22 cellular contexts compared by ENCODE assay signal in the genomic region with DNA sequence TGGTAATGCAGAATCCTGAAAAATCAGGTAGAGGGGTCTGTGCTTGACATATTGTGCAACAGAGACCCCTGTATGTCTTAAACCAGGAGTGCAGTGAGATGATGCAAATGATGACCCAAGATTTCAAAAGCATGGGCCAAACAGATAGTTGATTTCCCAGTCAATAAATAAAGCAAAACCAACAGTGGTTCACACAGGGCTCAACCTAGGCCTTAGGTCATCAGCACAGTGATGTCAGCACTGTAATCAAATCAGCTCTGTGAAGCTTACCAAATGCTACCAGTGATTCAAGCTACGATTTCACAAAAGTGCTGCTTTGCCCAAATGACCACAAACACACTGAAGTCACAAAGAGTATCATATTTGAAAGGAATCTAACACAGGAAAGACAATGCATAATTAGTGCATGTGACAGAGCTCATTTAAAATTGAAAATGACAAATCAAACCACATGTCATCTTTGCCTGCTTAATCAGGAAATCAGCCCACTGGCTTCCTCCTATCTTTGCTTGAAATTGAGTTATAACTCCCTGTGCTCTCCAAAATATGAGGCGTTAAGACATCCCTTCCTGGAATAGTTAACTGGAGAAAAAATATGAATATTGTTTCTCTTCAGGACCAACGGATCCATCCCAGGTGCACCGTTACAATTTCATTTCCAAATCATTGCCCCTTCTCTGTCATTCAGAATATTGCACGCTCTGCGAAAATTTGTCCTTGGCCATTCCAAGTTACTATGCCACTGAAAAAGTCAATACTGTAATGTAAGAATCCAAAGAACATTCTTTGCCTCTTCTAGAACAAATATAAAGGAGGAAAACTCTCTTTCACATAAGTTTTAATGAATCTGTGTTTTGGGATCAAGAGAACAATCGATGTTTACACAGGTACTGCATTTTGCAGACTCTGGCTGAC. TPM values are rescaled to one million over a fixed set of nuclear protein-coding genes. Genes with fewer than 3 reads are reported as not detected.
DNase-seq lines count a peak whose midpoint lies in the region; ATAC-seq and TF ChIP-seq lines count a peak whose summit lies in the region.
"Had no signal": no experiment of that assay in that cellular context is flagged by ENCODE, and none has a peak within 500 bp of the region (broad histone marks: within the 10 kb centered on the region; RNA-seq: fewer than 3 reads in every experiment).

No MANE protein-coding gene starts in this region.

- H3K36me3 ChIP-seq in CD8-positive, alpha-beta T cell (ENCODE audit: insufficient read depth, low read length) = no peaks in the 10 kb centered on the region
- H3K36me3 ChIP-seq in Loucy (ENCODE audit: insufficient read depth, low read length) (no peaks in the 10 kb centered on the region), GM23338 (ENCODE audit: insufficient read depth) (no peaks in the 10 kb centered on the region)
- H3K36me3 ChIP-seq: esophagus squamous epithelium, tibial artery had no signal

- H3K9ac ChIP-seq in Loucy (ENCODE audit: low read depth, low read length, poor library complexity, severe bottlenecking) = no peak overlapping the region

- peaks cover 9% of the 10 kb centered on the region for H3K4me1 Mint-ChIP-seq in CD8-positive, alpha-beta T cell (ENCODE audit: low read depth)
- H3K4me1 Mint-ChIP-seq in central memory CD8-positive, alpha-beta T cell = no peaks in the 10 kb centered on the region
- H3K4me1 Mint-ChIP-seq in natural killer cell (peaks cover 22 to 23% of the 10 kb centered on the region in 2 donors), GM23338 (no peaks in the 10 kb centered on the region)

- intact Hi-C loops in CD8-positive, alpha-beta T cell (cut with DNase I, micrococcal nuclease) = no loop called here
- intact Hi-C loops in natural killer cell (cut with micrococcal nuclease) = loop anchor here (1.0 to 5.0 kb wide), 4 partner anchors 53 to 379 kb away; partner anchors contain the start of gene TPST1

- no peak for DNase-seq in CD8-positive, alpha-beta T cell
- DNase-seq in central memory CD8-positive, alpha-beta T cell (ENCODE audit: low spot score in 2 of 2) = no peak
- DNase-seq in natural killer cell (peak; percentile 28), NCI-H226 (no peak), GM23338 (ENCODE audit: low spot score) (no peak)
- no peak for DNase-seq in activated effector memory CD4-positive, alpha-beta T cell treated with Interleukin-2 at 50 U/mL for 16 hours
- DNase-seq: activated CD4-positive, CD25-positive, alpha-beta regulatory T cell; activated effector memory CD4-positive, alpha-beta T cell treated with anti-CD3 and anti-CD28 coated beads, Interleukin-2, amount 50 U/mL, for 16 hours; anterior cingulate cortex; effector CD4-positive, alpha-beta T cell; esophagus squamous epithelium; GOT3; left ventricle myocardium superior; NCI-H1417 treated with DMSO at 0.1 percent for 48 hours; NCI-H2171; NCI-H69; nucleus accumbens; PC-3; right cardiac atrium; tibial artery had no signal

- POLR2A ChIA-PET in CD8-positive, alpha-beta T cell (lab: Charles Lee) = no interaction called here

- H3K27ac ChIP-seq in CD8-positive, alpha-beta T cell (ENCODE audit: low read depth, low read length) = no peak overlapping the region
- no peak overlapping the region for H3K27ac ChIP-seq in GM23338 (ENCODE audit: low read depth)
- H3K27ac ChIP-seq: C4-2B, esophagus squamous epithelium, tibial artery had no signal

- no peaks in the 10 kb centered on the region for H3K9me3 Mint-ChIP-seq in CD8-positive, alpha-beta T cell
- no peaks in the 10 kb centered on the region for H3K9me3 Mint-ChIP-seq in central memory CD8-positive, alpha-beta T cell
- H3K9me3 Mint-ChIP-seq in natural killer cell (no peaks in the 10 kb centered on the region), GM23338 (no peaks in the 10 kb centered on the region)

- no peaks in the 10 kb centered on the region for H3K4me1 ChIP-seq in CD8-positive, alpha-beta T cell (ENCODE audit: insufficient read depth, low read length)
- H3K4me1 ChIP-seq in Loucy (ENCODE audit: insufficient read depth, low read length, poor library complexity, severe bottlenecking) (peaks cover 3% of the 10 kb centered on the region), GM23338 (ENCODE audit: insufficient read depth) (no peaks in the 10 kb centered on the region)
- H3K4me1 ChIP-seq: esophagus squamous epithelium, tibial artery had no signal

- H3K27me3 Mint-ChIP-seq in CD8-positive, alpha-beta T cell (ENCODE audit: low read depth) = no peaks in the 10 kb centered on the region
- H3K27me3 Mint-ChIP-seq in central memory CD8-positive, alpha-beta T cell = no peaks in the 10 kb centered on the region
- H3K27me3 Mint-ChIP-seq in natural killer cell (ENCODE audit: low read depth in 2 of 2) (no peaks in the 10 kb centered on the region), GM23338 (ENCODE audit: insufficient read depth, low read depth, poor library complexity) (peaks cover 2% of the 10 kb centered on the region)

- no peak overlapping the region for H3K4me3 Mint-ChIP-seq in CD8-positive, alpha-beta T cell
- H3K4me3 Mint-ChIP-seq in central memory CD8-positive, alpha-beta T cell = no peak overlapping the region
- H3K4me3 Mint-ChIP-seq in natural killer cell (peak overlapping the region; percentile 66), GM23338 (no peak overlapping the region)

- no peak overlapping the region for H3K27ac Mint-ChIP-seq in CD8-positive, alpha-beta T cell
- peak overlapping the region; percentile 80 for H3K27ac Mint-ChIP-seq in central memory CD8-positive, alpha-beta T cell (ENCODE audit: low read depth)
- H3K27ac Mint-ChIP-seq in natural killer cell = peak overlapping the region; percentile 82 to 96
- no peak overlapping the region for H3K27ac Mint-ChIP-seq in GM23338

- ATAC-seq in CD8-positive, alpha-beta T cell = peak; percentile 63
- peak; percentile 88 for ATAC-seq in central memory CD8-positive, alpha-beta T cell (replicated peaks; ENCODE audit: extremely low read depth, poor library complexity, severe bottlenecking)
- ATAC-seq in natural killer cell (peak; percentile 91 to 96 (median 93)), GM23338 (no peak)
- ATAC-seq: left ventricle myocardium superior, PC-3, right cardiac atrium had no signal

- TF ChIP-seq CTCF in CD8-positive, alpha-beta T cell (IDR thresholded peaks at IDR 0.05) = no peak
- TF ChIP-seq CTCF in Loucy (conservative IDR thresholded peaks at IDR 0.05; ENCODE audit: low read length) (no peak), natural killer cell (IDR thresholded peaks at IDR 0.05) (no peak), GM23338 (conservative IDR thresholded peaks at IDR 0.05; ENCODE audit: low read depth in 2 of 2) (no peak)

- H3K4me3 ChIP-seq in CD8-positive, alpha-beta T cell (ENCODE audit: low read depth, low read length) = no peak overlapping the region
- no peak overlapping the region for H3K4me3 ChIP-seq in Loucy (ENCODE audit: low read length, poor library complexity, severe bottlenecking)
- H3K4me3 ChIP-seq in GM23338 = no peak overlapping the region
- H3K4me3 ChIP-seq: esophagus squamous epithelium, tibial artery had no signal

- H3K9me2 ChIP-seq in Loucy (replicated peaks; ENCODE audit: low read depth, low read length) (no peaks in the 10 kb centered on the region), GM23338 (ENCODE audit: insufficient read depth) (no peaks in the 10 kb centered on the region)

- CTCF ChIA-PET in CD8-positive, alpha-beta T cell (lab: Charles Lee) = no interaction called here

- no peaks in the 10 kb centered on the region for H3K79me2 ChIP-seq in Loucy (ENCODE audit: insufficient read depth, low read length)
- H3K79me2 ChIP-seq in GM23338 (replicated peaks; ENCODE audit: insufficient read depth) = no peaks in the 10 kb centered on the region

- H3K4me2 ChIP-seq in Loucy (ENCODE audit: low read depth, low read length, poor library complexity, severe bottlenecking) = no peak overlapping the region
- H3K4me2 ChIP-seq in GM23338 = no peak overlapping the region

- no peaks in the 10 kb centered on the region for H3K36me3 Mint-ChIP-seq in CD8-positive, alpha-beta T cell
- H3K36me3 Mint-ChIP-seq in central memory CD8-positive, alpha-beta T cell (ENCODE audit: insufficient read depth) = no peaks in the 10 kb centered on the region
- H3K36me3 Mint-ChIP-seq in natural killer cell (no peaks in the 10 kb centered on the region), GM23338 (ENCODE audit: low read depth) (no peaks in the 10 kb centered on the region)

- no peaks in the 10 kb centered on the region for H3K9me3 ChIP-seq in CD8-positive, alpha-beta T cell (ENCODE audit: low read length)
- no peaks in the 10 kb centered on the region for H3K9me3 ChIP-seq in Loucy (ENCODE audit: insufficient read depth, low read depth, low read length)
- H3K9me3 ChIP-seq: esophagus squamous epithelium, tibial artery had no signal

- H4K20me1 ChIP-seq in Loucy (ENCODE audit: insufficient read depth, low read length, poor library complexity, severe bottlenecking) = no peaks in the 10 kb centered on the region
- H4K20me1 ChIP-seq in GM23338 (replicated peaks; ENCODE audit: insufficient read depth) = no peaks in the 10 kb centered on the region

- peak overlapping the region; percentile 21; the same call in 1 of the 2 replicates for H2AFZ ChIP-seq in Loucy (ENCODE audit: low read length)
- H2AFZ ChIP-seq in GM23338 = no peak overlapping the region

- H3K27me3 ChIP-seq in CD8-positive, alpha-beta T cell (ENCODE audit: insufficient read depth, low read length) = no peaks in the 10 kb centered on the region
- H3K27me3 ChIP-seq in Loucy (ENCODE audit: insufficient read depth, low read length, poor library complexity, severe bottlenecking) (no peaks in the 10 kb centered on the region), GM23338 (ENCODE audit: insufficient read depth) (no peaks in the 10 kb centered on the region)
- H3K27me3 ChIP-seq: esophagus squamous epithelium, tibial artery had no signal

- H3F3A ChIP-seq in Loucy (ENCODE audit: low read depth) (no peaks in the 10 kb centered on the region), GM23338 (replicated peaks; ENCODE audit: low read depth) (no peaks in the 10 kb centered on the region)

TF ChIP-seq in GM23338, 12 proteins besides CTCF, POLR2A, EP300 and RAD21 (continues in another document):
- TF ChIP-seq STAT1 (IDR thresholded peaks at IDR 0.05; ENCODE audit: unreplicated experiment) (no peak), POLR2AphosphoS5 (IDR thresholded peaks at IDR 0.05; ENCODE audit: low read depth) (no peak), EZH2 (IDR thresholded peaks at IDR 0.05; ENCODE audit: low read depth, unreplicated experiment) (no peak), NANOG (IDR thresholded peaks at IDR 0.05; ENCODE audit: borderline replicate concordance) (no peak), JUNB (IDR thresholded peaks at IDR 0.05; ENCODE audit: unreplicated experiment) (no peak), CREB1 (CRISPR knock-in tag; IDR thresholded peaks at IDR 0.05; ENCODE audit: low read depth) (no peak), ZNF114 (CRISPR knock-in tag; IDR thresholded peaks at IDR 0.05) (no peak)

RNA-seq across cellular contexts. Expression of gene ASL, which starts 41.9 kb away (rescaled TPM):
- 1 to 10 TPM; 6.8 to 7.5 TPM for total RNA-seq in CD8-positive, alpha-beta T cell
- 10 to 100 TPM; 58.1 to 69.9 (median 60.0) TPM for total RNA-seq in natural killer cell
- 36.9 and 40.0 TPM in 2 replicates for total RNA-seq in GM23338 (2014; rRNA removed; shearing (Covaris generic))
- polyA plus RNA-seq in GM23338 (2016; fragmentation: Nextera tagmentation; extraction: Ambion mirVana) = 13.0 and 14.9 TPM in 2 replicates

RNA-seq across cellular contexts. Expression of gene GUSB, which starts 51.7 kb away (rescaled TPM):
- 10 to 100 TPM; 37.0 to 41.8 TPM for total RNA-seq in CD8-positive, alpha-beta T cell
- 10 to 100 TPM; 68.8 to 94.5 (median 85.7) TPM for total RNA-seq in natural killer cell
- 40.9 and 47.0 TPM in 2 replicates for total RNA-seq in GM23338 (2014; rRNA removed; shearing (Covaris generic))
- 33.6 and 37.4 TPM in 2 replicates for polyA plus RNA-seq in GM23338 (2016; fragmentation: Nextera tagmentation; extraction: Ambion mirVana)

Comparison
In these comparisons a context has a peak if more than half of its experiments do, and no peak if none do; other contexts are left out.
1. H3K27ac Mint-ChIP-seq: peak in central memory CD8-positive, alpha-beta T cell (single experiment) and natural killer cell (2 of 2); none in CD8-positive, alpha-beta T cell (single experiment) and GM23338 (single experiment).